28 cellular contexts compared by ENCODE assay signal in genomic region chr7:71198391-71198790, GRCh38.
"Had no signal": no experiment of that assay in that cellular context is flagged by ENCODE, and none has a peak within 500 bp of the region (broad histone marks: within the 10 kb centered on the region; RNA-seq: fewer than 3 reads in every experiment).

No MANE protein-coding gene starts in this region.

- H3K9me3 ChIP-seq: MG63, Peyer's patch, SJCRH30 had no signal

- H3K27me3 Mint-ChIP-seq: activated CD4-positive, alpha-beta memory T cell treated with anti-CD3 and anti-CD28 coated beads for 36 hours; activated CD4-positive, alpha-beta T cell treated with anti-CD3 and anti-CD28 coated beads, Interleukin-2, amount 10 ng/mL, durations not matched to agents 7 days and 5 days; activated naive CD8-positive, alpha-beta T cell treated with anti-CD3 and anti-CD28 coated beads, Interleukin-2, amount 50 U/mL, for 24 hours; brain; T-helper 17 cell had no signal

- H3K27ac Mint-ChIP-seq: activated CD4-positive, alpha-beta memory T cell treated with anti-CD3 and anti-CD28 coated beads for 36 hours; activated CD4-positive, alpha-beta T cell treated with anti-CD3 and anti-CD28 coated beads, Interleukin-2, amount 10 ng/mL, durations not matched to agents 7 days and 5 days; activated naive CD4-positive, alpha-beta T cell treated with anti-CD3 and anti-CD28 coated beads, Interleukin-2, amount 50 U/mL, for 72 hours; activated naive CD8-positive, alpha-beta T cell treated with anti-CD3 and anti-CD28 coated beads, Interleukin-2, amount 50 U/mL, for 24 hours; brain; T-helper 17 cell had no signal

- H3K4me1 Mint-ChIP-seq: activated CD4-positive, alpha-beta T cell treated with anti-CD3 and anti-CD28 coated beads, Interleukin-2, amount 10 ng/mL, durations not matched to agents 7 days and 5 days; activated naive CD8-positive, alpha-beta T cell treated with anti-CD3 and anti-CD28 coated beads, Interleukin-2, amount 50 U/mL, for 24 hours; T-helper 17 cell had no signal

- H3K36me3 Mint-ChIP-seq: activated CD4-positive, alpha-beta memory T cell treated with anti-CD3 and anti-CD28 coated beads for 36 hours; activated naive CD4-positive, alpha-beta T cell treated with anti-CD3 and anti-CD28 coated beads, Interleukin-2, amount 50 U/mL, for 72 hours had no signal

- DNase-seq: activated CD4-positive, alpha-beta memory T cell treated with anti-CD3 and anti-CD28 coated beads for 36 hours; activated CD4-positive, alpha-beta T cell treated with anti-CD3 and anti-CD28 coated beads, Interleukin-2, amount 10 ng/mL, durations not matched to agents 7 days and 5 days; activated CD4-positive, CD25-positive, alpha-beta regulatory T cell; activated CD8-positive, alpha-beta memory T cell treated with anti-CD3 and anti-CD28 coated beads for 24 hours; activated effector memory CD4-positive, alpha-beta T cell treated with anti-CD3 and anti-CD28 coated beads, Interleukin-2, amount 50 U/mL, for 16 hours; activated naive CD4-positive, alpha-beta T cell treated with Interleukin-2 at 50 U/mL for 16 hours; activated naive CD8-positive, alpha-beta T cell treated with anti-CD3 and anti-CD28 coated beads, Interleukin-2, amount 50 U/mL, for 24 hours; activated T-cell treated with anti-CD3 and anti-CD28 coated beads, Interleukin-2, amount 50 U/mL, for 4 hours; amniotic stem cell; MG63; MV-4-11; NCI-H1092 treated with DMSO at 0.1 percent for 48 hours; NCI-H1436 treated with DMSO at 0.1 percent for 48 hours; NCI-H187; NCI-H2081; NCI-H446; NCI-H524; Right ventricle myocardium superior; SJCRH30; T-helper 17 cell; T1000 had no signal

- H3K36me3 ChIP-seq: cardiac muscle cell, MG63, Peyer's patch, SJCRH30 had no signal

- H3K4me3 ChIP-seq: cardiac muscle cell, MG63, Peyer's patch, SJCRH30 had no signal

- H3K27ac ChIP-seq: cardiac muscle cell, KMS-11, Peyer's patch, RWPE1, SJCRH30 had no signal

- H3K4me3 Mint-ChIP-seq: activated CD4-positive, alpha-beta memory T cell treated with anti-CD3 and anti-CD28 coated beads for 36 hours; activated CD4-positive, alpha-beta T cell treated with anti-CD3 and anti-CD28 coated beads, Interleukin-2, amount 10 ng/mL, durations not matched to agents 7 days and 5 days; activated naive CD8-positive, alpha-beta T cell treated with anti-CD3 and anti-CD28 coated beads, Interleukin-2, amount 50 U/mL, for 24 hours; activated T-cell treated with anti-CD3 and anti-CD28 coated beads, Interleukin-2, amount 50 U/mL, for 4 hours; brain; T-helper 17 cell had no signal

- ATAC-seq: activated naive CD4-positive, alpha-beta T cell treated with anti-CD3 and anti-CD28 coated beads, Interleukin-2, amount 50 U/mL, for 72 hours; activated naive CD8-positive, alpha-beta T cell treated with anti-CD3 and anti-CD28 coated beads, Interleukin-2, amount 50 U/mL, for 24 hours; activated T-cell treated with anti-CD3 and anti-CD28 coated beads, Interleukin-2, amount 50 U/mL, for 4 hours; SK-N-SH treated with all-trans-retinoic acid at 6 μM for 48 hours; T-helper 17 cell had no signal

- H3K4me2 ChIP-seq: KMS-11 had no signal

- H3K4me1 ChIP-seq: Peyer's patch, SJCRH30 had no signal

- H3K27me3 ChIP-seq: cardiac muscle cell, MG63, Peyer's patch, SJCRH30 had no signal
